1 cellular context compared by ENCODE assay signal in the genomic region with DNA sequence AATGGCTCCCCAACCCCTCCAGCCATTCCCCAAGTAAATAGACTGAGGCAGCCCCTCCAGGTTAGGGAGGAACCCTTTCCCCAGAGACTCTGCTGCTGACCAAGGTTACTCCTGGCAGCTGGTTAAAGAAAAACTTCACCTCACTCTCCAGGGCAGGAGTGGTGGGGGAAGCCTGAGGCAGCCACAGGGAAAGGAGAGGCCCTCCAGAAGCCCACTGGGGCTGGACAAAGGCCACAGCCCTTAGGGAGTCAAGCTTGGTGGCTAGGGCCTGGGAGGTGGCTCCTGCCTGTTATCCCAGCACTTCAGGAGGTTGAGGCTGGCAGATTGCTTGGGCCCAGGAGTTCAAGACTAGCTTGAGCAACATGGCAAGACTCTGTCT.
TF ChIP-seq lines count a peak whose summit lies in the region.

No MANE protein-coding gene starts in this region.

TF ChIP-seq in H1, 55 proteins besides CTCF, POLR2A, EP300 and RAD21:
- TF ChIP-seq TAF7 (optimal IDR thresholded peaks at IDR 0.05; ENCODE audit: borderline replicate concordance, low read depth, low read length) (no peak), TAF1 (IDR thresholded peaks at IDR 0.05; ENCODE audit: low read depth, low read length) (no peak), JUND (IDR thresholded peaks at IDR 0.05; ENCODE audit: low read length) (no peak), JUN (IDR thresholded peaks at IDR 0.05; ENCODE audit: low read depth, low read length) (no peak), KDM5A (IDR thresholded peaks at IDR 0.05; ENCODE audit: low read length) (no peak), BACH1 (IDR thresholded peaks at IDR 0.05; ENCODE audit: low read length) (no peak), POLR2AphosphoS5 (IDR thresholded peaks at IDR 0.05; ENCODE audit: low read depth, low read length) (no peak), YY1 (IDR thresholded peaks at IDR 0.05; ENCODE audit: low read depth, low read length) (no peak), TEAD4 (IDR thresholded peaks at IDR 0.05; ENCODE audit: low read depth, low read length) (no peak), CBX8 (IDR thresholded peaks at IDR 0.05; ENCODE audit: borderline replicate concordance, low read depth, low read length) (no peak), CHD2 (IDR thresholded peaks at IDR 0.05; ENCODE audit: low read length) (no peak)
- TF ChIP-seq, protein P1, sequence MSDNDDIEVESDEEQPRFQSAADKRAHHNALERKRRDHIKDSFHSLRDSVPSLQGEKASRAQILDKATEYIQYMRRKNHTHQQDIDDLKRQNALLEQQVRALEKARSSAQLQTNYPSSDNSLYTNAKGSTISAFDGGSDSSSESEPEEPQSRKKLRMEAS (IDR thresholded peaks at IDR 0.05), result no peak
